8 cellular contexts compared by ENCODE assay signal in genomic region chr12:76037130-76038105, GRCh38. TPM values are rescaled to one million over a fixed set of nuclear protein-coding genes. Genes with fewer than 3 reads are reported as not detected.
DNase-seq lines count a peak whose midpoint lies in the region; ATAC-seq, FAIRE-seq and TF ChIP-seq lines count a peak whose summit lies in the region.

No MANE protein-coding gene starts in this region.

- H3K4me1 ChIP-seq in HAP-1 (peaks cover 16% of the 10 kb centered on the region), Panc1 (ENCODE audit: control insufficient read depth, insufficient read depth, low read length) (peaks cover 68% of the 10 kb centered on the region), breast epithelium (no peaks in the 10 kb centered on the region)

- ATAC-seq in Panc1: peak; percentile 66

- H3K27ac ChIP-seq in Panc1 (ENCODE audit: low read length) (peak overlapping the region; percentile 100), breast epithelium (no peak overlapping the region)

- CTCF ChIA-PET in Panc1 (lab: Charles Lee): interaction anchor here (0.9 kb wide), 1 partner anchor 9 kb away, joined by 10 read pairs; no protein-coding TSS in a partner anchor

- POLR2A ChIA-PET in Panc1 (lab: Charles Lee): interaction anchor here (0.5 to 0.7 kb wide), 4 partner anchors 9 to 512 kb away, joined by 3 read pairs; no protein-coding TSS in a partner anchor

- H3K36me3 ChIP-seq in HAP-1 (replicated peaks) (peaks cover under 1% of the 10 kb centered on the region; the same call in 1 of the 2 replicates), Panc1 (ENCODE audit: control insufficient read depth, insufficient read depth, low read length) (no peaks in the 10 kb centered on the region; the same call in 1 of the 2 replicates), breast epithelium (no peaks in the 10 kb centered on the region), kidney epithelial cell (ENCODE audit: control insufficient read depth, insufficient read depth, low read length) (no peaks in the 10 kb centered on the region)

- H3K4me3 ChIP-seq in HAP-1: no peak overlapping the region
- no peak overlapping the region for H3K4me3 ChIP-seq in LNCaP clone FGC (ENCODE audit: low read depth, low read length)
- H3K4me3 ChIP-seq in Panc1 (ENCODE audit: low read depth in 2 of 2, low read length in 2 of 2): no peak overlapping the region
- no peak overlapping the region for H3K4me3 ChIP-seq in breast epithelium
- no peak overlapping the region for H3K4me3 ChIP-seq in kidney epithelial cell (ENCODE audit: low read depth, low read length)

- no TSS peak for BruUV-seq in Panc1 (replicated peaks; lab: Mats Ljungman, UMichigan)

- FAIRE-seq in A204.1 (lab: Jason Lieb, UNC): peak; percentile 94

- in situ Hi-C loops in HAP-1 (cut with MboI; ENCODE audit: low sequenced_read_pairs): no loop called here
- in situ Hi-C loops in Panc1 (cut with HindIII; ENCODE audit: low pct_unique_long_range_greater_than_20kb, low sequenced_read_pairs): no loop called here

- H3K9me3 ChIP-seq in HAP-1 (no peaks in the 10 kb centered on the region), Panc1 (ENCODE audit: control insufficient read depth, insufficient read depth, low read depth, low read length) (no peaks in the 10 kb centered on the region), breast epithelium (no peaks in the 10 kb centered on the region)

- TF ChIP-seq POLR2A in breast epithelium (IDR thresholded peaks at IDR 0.05): no peak

- peak; percentile 39 for DNase-seq in GM04503 (ENCODE audit: low read depth)
- peak; percentile 54 to 85 for DNase-seq in HAP-1 (ENCODE audit: low spot score in 2 of 2)
- DNase-seq in LNCaP clone FGC (ENCODE audit: low read depth): no peak
- DNase-seq in Panc1 (ENCODE audit: low read depth, low spot score): no peak
- no peak for DNase-seq in breast epithelium (ENCODE audit: low spot score in 2 of 2)
- DNase-seq in kidney epithelial cell (ENCODE audit: low read depth): no peak
- DNase-seq in superior temporal gyrus (ENCODE audit: extremely low spot score): peak; percentile 86

- intact Hi-C loops in Panc1 (cut with micrococcal nuclease; ENCODE audit: unreplicated experiment): no loop called here
- intact Hi-C loops in breast epithelium (cut with DNase I; ENCODE audit: low total_unique reads): no loop called here

- H3K27me3 ChIP-seq in HAP-1 (ENCODE audit: low read depth): no peaks in the 10 kb centered on the region
- H3K27me3 ChIP-seq in Panc1 (ENCODE audit: control insufficient read depth, insufficient read depth, low read length): no peaks in the 10 kb centered on the region
- H3K27me3 ChIP-seq in breast epithelium: no peaks in the 10 kb centered on the region
- H3K27me3 ChIP-seq in kidney epithelial cell (ENCODE audit: control insufficient read depth, insufficient read depth, low read length): no peaks in the 10 kb centered on the region

- TF ChIP-seq CTCF in LNCaP clone FGC (IDR thresholded peaks at IDR 0.05; ENCODE audit: control insufficient read depth, extremely low read depth, insufficient read depth) (peak; percentile 83), Panc1 (IDR thresholded peaks at IDR 0.05) (peak; percentile 83), breast epithelium (IDR thresholded peaks at IDR 0.05) (peak; percentile 57 to 90 (median 83)), kidney epithelial cell (IDR thresholded peaks at IDR 0.05; ENCODE audit: insufficient read depth, low read length, poor library complexity, severe bottlenecking) (peak; percentile 80)

RNA-seq across cellular contexts. Expression of gene PHLDA1, which starts 5.8 kb away (rescaled TPM):
- total RNA-seq in Panc1 (2021; ENCODE audit: unreplicated experiment): 159 TPM
- 124 TPM for polyA plus RNA-seq in Panc1 (2012; ENCODE audit: insufficient read length)
- 10 to 100 TPM in 2 of 3 donors, 1 to 10 TPM in 1; 5.8 to 32.6 (median 23.6) TPM for total RNA-seq in breast epithelium
- 111 and 113 TPM in 2 replicates for total RNA-seq in kidney epithelial cell

RNA-seq across cellular contexts. Expression of gene NAP1L1, which starts 47.1 kb away (rescaled TPM):
- total RNA-seq in Panc1 (2021; ENCODE audit: unreplicated experiment) (620 TPM), breast epithelium (100 to 1,000 TPM; 356 to 419 (median 394) TPM), kidney epithelial cell (500 and 574 TPM in 2 replicates)
- polyA plus RNA-seq in Panc1 (2012; ENCODE audit: insufficient read length): 300 TPM

Comparison
In these comparisons a context has a peak if more than half of its experiments do, and no peak if none do; other contexts are left out.
1. DNase-seq: peak in GM04503 (single experiment), HAP-1 (2 of 2) and superior temporal gyrus (single experiment); none in LNCaP clone FGC (single experiment), Panc1 (single experiment), breast epithelium (0 of 2) and kidney epithelial cell (single experiment).
2. Peak in every context shown above with its lines, with median percentiles within 50 percentile points of each other: CTCF ChIP-seq.